8 cellular contexts compared by ENCODE assay signal in the genomic region with DNA sequence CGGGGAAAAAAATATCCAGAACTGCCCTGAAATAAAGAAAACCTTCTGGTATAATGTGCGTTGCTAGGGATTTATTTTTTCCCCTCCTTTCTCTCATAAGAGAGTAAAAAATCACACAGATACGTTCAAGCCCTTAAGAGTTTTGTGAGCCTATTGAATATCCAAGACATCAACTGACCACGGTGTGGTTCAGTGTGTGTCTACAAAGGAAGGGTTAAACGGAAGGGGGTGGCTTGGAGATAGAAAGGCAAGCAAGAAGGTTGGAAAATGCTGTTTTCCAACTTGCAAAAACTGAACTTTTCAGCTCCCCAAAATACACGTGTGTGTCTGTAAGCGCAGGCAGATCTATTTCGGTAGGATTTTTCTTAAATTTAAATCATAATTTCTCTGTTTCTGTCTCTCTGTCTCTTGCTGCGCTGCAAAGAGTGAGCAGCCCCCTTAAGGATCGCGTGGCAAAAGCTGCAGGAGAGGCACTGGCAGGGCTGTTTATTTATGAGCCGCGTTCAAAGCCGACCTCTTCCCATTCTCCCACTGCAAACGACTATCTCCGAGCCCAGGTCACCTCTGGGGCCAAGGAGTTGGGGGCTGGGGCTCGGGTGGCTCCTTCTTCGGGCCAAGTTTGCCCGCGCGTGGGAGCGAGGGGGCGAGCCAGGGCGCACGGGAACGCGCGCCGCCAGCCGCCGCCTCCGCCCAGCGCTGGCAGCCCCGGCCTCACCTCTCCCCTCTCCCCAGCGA. TPM values are rescaled to one million over a fixed set of nuclear protein-coding genes. Genes with fewer than 3 reads are reported as not detected.
DNase-seq lines count a peak whose midpoint lies in the region; ATAC-seq, FAIRE-seq and TF ChIP-seq lines count a peak whose summit lies in the region.

No MANE protein-coding gene starts in this region.

- no peak overlapping the region for H3K27ac ChIP-seq in HUES48 (ENCODE audit: low read depth, low read length)
- H3K27ac ChIP-seq in H1 (ENCODE audit: low read depth, low read length) = no peak overlapping the region

- no peak overlapping the region for H2BK20ac ChIP-seq in H1 (ENCODE audit: low read length)

- H2BK5ac ChIP-seq in H1 (ENCODE audit: low read depth, low read length) = no peak overlapping the region

- peak overlapping the region; percentile 81 for H4K8ac ChIP-seq in H1 (ENCODE audit: extremely low read depth, insufficient read depth, low read length)

- peak overlapping the region; percentile 78; the same call in 1 of the 2 replicates for H3K18ac ChIP-seq in H1 (ENCODE audit: extremely low read depth, low read length)

- H4K20me1 ChIP-seq in H1 (replicated peaks in 1 of 2; ENCODE audit: control insufficient read depth in 1 of 2, insufficient read depth in 2 of 2, low read length in 2 of 2) = peaks cover 18 to 25% of the 10 kb centered on the region in 2 experiments

- peak overlapping the region; percentile 89 for H3K4me3 Mint-ChIP-seq in progenitor cell of endocrine pancreas (ENCODE audit: low read depth)

- DNase-seq in H1 (ENCODE audit: low read depth in 1 of 2, low spot score in 2 of 2) (no peak), progenitor cell of endocrine pancreas (ENCODE audit: low spot score, unreplicated experiment) (no peak), H4 (ENCODE audit: low spot score) (no peak), urothelium cell line (ENCODE audit: low spot score) (no peak), HPDE6-E6E7 (ENCODE audit: extremely low spot score) (no peak)

- TF ChIP-seq EP300 in H1 (IDR thresholded peaks at IDR 0.05; ENCODE audit: borderline replicate concordance in 1 of 2, low read depth in 2 of 2, low read length in 2 of 2) = no peak

- no peak overlapping the region for H3K14ac ChIP-seq in H1 (ENCODE audit: insufficient read length)

- H3K27ac Mint-ChIP-seq in progenitor cell of endocrine pancreas = peak overlapping the region; percentile 53

- WGBS in H1 (ENCODE audit: extremely low coverage in 1 of 2, insufficient coverage in 1 of 2, insufficient read length in 1 of 2, insufficient replicate concordance in 2 of 2, low coverage in 1 of 2, low lambda C conversion rate in 2 of 2, missing lambda C conversion rate in 1 of 2), 2 experiments = 9% methylated on average over 15 of the region's 35 CpGs; no CpG with 5 or more reads in 1 of the 2 experiments

- H3K4me1 Mint-ChIP-seq in progenitor cell of endocrine pancreas (ENCODE audit: low read depth) = peaks cover 26% of the 10 kb centered on the region

- H2BK15ac ChIP-seq in H1 (ENCODE audit: low read length) = no peak overlapping the region

- H4K91ac ChIP-seq in H1 (replicated peaks; ENCODE audit: insufficient read length, low read length) = no peak overlapping the region

- TF ChIP-seq RAD21 in H1 (IDR thresholded peaks at IDR 0.05 in 1 of 2, conservative IDR thresholded peaks at IDR 0.05 in 1 of 2; ENCODE audit: low read depth in 2 of 2, low read length in 2 of 2) = no peak

- H3K9ac ChIP-seq in HUES48 (ENCODE audit: low read depth, low read length) (peak overlapping the region; percentile 49; the same call in 1 of the 2 replicates), H1 (replicated peaks in 1 of 4; ENCODE audit: extremely low read depth in 1 of 4, low read depth in 3 of 4, low read length in 3 of 4) (peak overlapping the region; percentile 31 to 72 (median 40); a peak in 4 of 7 replicates)

- H3K27me3 Mint-ChIP-seq in progenitor cell of endocrine pancreas = peaks cover 56% of the 10 kb centered on the region

- H3K36me3 ChIP-seq in HUES48 (ENCODE audit: control insufficient read depth, insufficient read depth, low read length) = no peaks in the 10 kb centered on the region
- H3K36me3 ChIP-seq in H1 (ENCODE audit: control insufficient read depth in 2 of 4, insufficient read depth in 4 of 4, low read length in 3 of 4) = no peaks in the 10 kb centered on the region

- no peak overlapping the region for H2BK120ac ChIP-seq in H1 (replicated peaks; ENCODE audit: low read depth, low read length)

- H3K4me3 ChIP-seq in HUES48 (ENCODE audit: low read depth, low read length) = peak overlapping the region; percentile 85
- H3K4me3 ChIP-seq in H1 (ENCODE audit: extremely low read depth in 1 of 4, insufficient read depth in 2 of 4, low read depth in 3 of 4, low read length in 4 of 4) = peak overlapping the region; percentile 78 to 86 (median 80)

- no peaks in the 10 kb centered on the region for H3K36me3 Mint-ChIP-seq in progenitor cell of endocrine pancreas (ENCODE audit: insufficient read depth)

- H3K79me1 ChIP-seq in H1 (ENCODE audit: low read depth, low read length) = no peaks in the 10 kb centered on the region

- no peaks in the 10 kb centered on the region for H3K9me3 ChIP-seq in HUES48 (ENCODE audit: control insufficient read depth, insufficient read depth, low read length)
- no peaks in the 10 kb centered on the region for H3K9me3 ChIP-seq in H1 (ENCODE audit: insufficient read depth in 2 of 2, low read depth in 1 of 2, low read length in 1 of 2)

- peak overlapping the region; percentile 68 to 94 for H3K4me2 ChIP-seq in H1 (ENCODE audit: insufficient read depth in 1 of 2, low read depth in 2 of 2, low read length in 2 of 2)

- no peak overlapping the region for H4K5ac ChIP-seq in H1 (ENCODE audit: insufficient read length, low read depth, low read length)

- peak; percentile 5 for ATAC-seq in GM19351 (IDR thresholded peaks at IDR 0.05; ENCODE audit: unreplicated experiment)
- no peak for ATAC-seq in GM18867 (IDR thresholded peaks at IDR 0.05; ENCODE audit: unreplicated experiment)

- POLR2A ChIA-PET in H1 (lab: Charles Lee; ENCODE audit: partially characterized antibody) = interaction anchor here (0.7 to 3.6 kb wide), 17 partner anchors 9 to 1559 kb away, joined by 3 to 19 read pairs (median 3); no protein-coding TSS in a partner anchor

- no peak for FAIRE-seq in H1 (lab: Jason Lieb, UNC)
- FAIRE-seq in urothelium cell line (lab: Jason Lieb, UNC) = no peak

- H3K9me3 Mint-ChIP-seq in progenitor cell of endocrine pancreas (ENCODE audit: low read depth) = no peaks in the 10 kb centered on the region

- H3K23me2 ChIP-seq in H1 (ENCODE audit: low read depth, low read length) = peaks cover 33% of the 10 kb centered on the region

- H2AFZ ChIP-seq in H1 (ENCODE audit: low read length) = peak overlapping the region; percentile 72; the same call in 1 of the 2 replicates

- H3K27me3 ChIP-seq in HUES48 (ENCODE audit: control insufficient read depth, insufficient read depth, low read length) = peaks cover 61% of the 10 kb centered on the region
- peaks cover 31 to 58% (median 46%) of the 10 kb centered on the region in 4 experiments for H3K27me3 ChIP-seq in H1 (replicated peaks in 1 of 4; ENCODE audit: control insufficient read depth in 3 of 4, extremely low read depth in 1 of 4, insufficient read depth in 3 of 4, low read length in 3 of 4)

- TF ChIP-seq CTCF in H1 (IDR thresholded peaks at IDR 0.05; ENCODE audit: control extremely low read depth in 1 of 3, insufficient read depth in 1 of 3, low read depth in 1 of 3, low read length in 3 of 3) = no peak
- no peak for TF ChIP-seq CTCF in progenitor cell of endocrine pancreas (IDR thresholded peaks at IDR 0.05; ENCODE audit: unreplicated experiment)

- TF ChIP-seq POLR2A in H1 (IDR thresholded peaks at IDR 0.05; ENCODE audit: control extremely low read depth in 1 of 2, low read depth in 2 of 2, low read length in 2 of 2) = no peak

- H3K56ac ChIP-seq in H1 (replicated peaks; ENCODE audit: insufficient read length, low read depth, low read length) = no peak overlapping the region

- H2AK5ac ChIP-seq in H1 (ENCODE audit: low read depth, low read length) = no peak overlapping the region

- H3K4ac ChIP-seq in H1 (replicated peaks; ENCODE audit: insufficient read length, low read depth, low read length) = no peak overlapping the region

- no peaks in the 10 kb centered on the region for H3K79me2 ChIP-seq in H1 (ENCODE audit: control insufficient read depth in 1 of 2, insufficient read depth in 2 of 2, low read length in 2 of 2)

- no peak overlapping the region for H2BK12ac ChIP-seq in H1 (ENCODE audit: low read depth, low read length)

- CTCF ChIA-PET in H1 (lab: Charles Lee; ENCODE audit: partially characterized antibody) = interaction anchor here (0.7 kb wide), 1 partner anchor 165 kb away, joined by 3 read pairs; no protein-coding TSS in a partner anchor

- peaks cover 26% of the 10 kb centered on the region for H3K4me1 ChIP-seq in HUES48 (ENCODE audit: control insufficient read depth, insufficient read depth, low read length)
- H3K4me1 ChIP-seq in H1 (replicated peaks in 1 of 4; ENCODE audit: control insufficient read depth in 3 of 4, insufficient read depth in 4 of 4, low read length in 3 of 4) = peaks cover 2 to 27% (median 16%) of the 10 kb centered on the region in 4 experiments; a peak in 6 of 7 replicates

- no peak overlapping the region for H3K23ac ChIP-seq in H1 (ENCODE audit: insufficient read length)

TF ChIP-seq in H1, 55 proteins besides CTCF, POLR2A, EP300 and RAD21:
- 0 out of 2 replicates have a peak, but pooled peaks have one; percentile 37 for TF ChIP-seq PHF8 (conservative IDR thresholded peaks at IDR 0.05; ENCODE audit: low read depth, low read length)
- TF ChIP-seq ASH2L (IDR thresholded peaks at IDR 0.05; ENCODE audit: low read length) = peak; percentile 25
- TF ChIP-seq SRF (IDR thresholded peaks at IDR 0.05; ENCODE audit: low read depth, low read length) = no peak
- 0 out of 2 replicates have a peak, but pooled peaks have one; percentile 6 for TF ChIP-seq EGR1 (IDR thresholded peaks at IDR 0.05; ENCODE audit: borderline replicate concordance, low read depth, low read length)

RNA-seq across cellular contexts. Expression of a gene that starts 0.5 kb away (rescaled TPM):
- total RNA-seq in H1 (2021; fragmentation: NEBNext Ultra II Directional; extraction: Animal tissue kit (Norgen Biotek cat#: 25700)) = 11.7 and 13.7 TPM in 2 replicates
- polyA plus RNA-seq in H1 (2011; rRNA removed) = 1.9 and 2.0 TPM in 2 replicates
- polyA plus RNA-seq in H1 (2011; cell fraction: cytosol; rRNA removed) = 2.1 TPM
- polyA plus RNA-seq in H1 (2011; cell fraction: nucleus; rRNA removed) = 4.0 TPM
- polyA plus RNA-seq in H1 (2012, experiment 1 of 2) = 3.0 to 5.6 TPM (median 3.6 TPM) in 4 replicates
- polyA plus RNA-seq in H1 (2012, experiment 2 of 2) = 0.29 TPM
- polyA plus RNA-seq in H1 (2013, experiment 1 of 2) = 13.6 TPM
- 11.7 TPM for polyA plus RNA-seq in H1 (2013, experiment 2 of 2)
- 7.2 and 7.4 TPM in 2 replicates for polyA minus RNA-seq in H1 (2011; rRNA and poly(A)+ RNA removed)
- polyA minus RNA-seq in H1 (2011; cell fraction: cytosol; rRNA and poly(A)+ RNA removed) = 4.4 TPM
- polyA minus RNA-seq in H1 (2011; cell fraction: nucleus; rRNA and poly(A)+ RNA removed) = 13.5 TPM
- 11.6 and 13.1 TPM in 2 replicates for total RNA-seq in progenitor cell of endocrine pancreas
- total RNA-seq in H4 (2014; rRNA removed; shearing (Covaris generic)) = 3.4 and 9.1 TPM in 2 replicates
